15 cellular contexts compared by ENCODE assay signal in the genomic region with DNA sequence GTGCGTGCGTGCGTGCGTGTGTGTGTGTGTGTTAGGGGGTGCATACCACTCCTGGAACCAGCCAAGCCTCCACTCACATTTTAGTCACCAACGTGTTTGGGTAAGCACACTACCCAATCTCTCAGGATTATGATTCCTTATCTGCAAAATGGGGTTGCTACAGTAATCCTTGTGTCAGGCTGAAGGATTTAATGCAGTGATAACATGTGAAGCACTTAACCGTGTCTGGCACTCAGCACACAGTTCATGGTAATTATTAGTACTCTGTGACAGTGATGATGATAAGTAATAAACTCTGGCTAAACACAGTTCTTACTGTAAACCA. TPM values are rescaled to one million over a fixed set of nuclear protein-coding genes. Genes with fewer than 3 reads are reported as not detected.
"Had no signal": no experiment of that assay in that cellular context is flagged by ENCODE, and none has a peak within 500 bp of the region (broad histone marks: within the 10 kb centered on the region; RNA-seq: fewer than 3 reads in every experiment).

No MANE protein-coding gene starts in this region.

- H3K4me1 ChIP-seq: foreskin keratinocyte had no signal

- H3K36me3 Mint-ChIP-seq: activated CD4-positive, alpha-beta memory T cell treated with anti-CD3 and anti-CD28 coated beads for 36 hours; activated naive CD8-positive, alpha-beta T cell treated with anti-CD3 and anti-CD28 coated beads, Interleukin-2, amount 10 ng/mL, durations not matched to agents 7 days and 5 days; natural killer cell had no signal

- H3K27me3 ChIP-seq: esophagus muscularis mucosa, foreskin keratinocyte had no signal

- H3K4me3 Mint-ChIP-seq: activated CD4-positive, alpha-beta memory T cell treated with anti-CD3 and anti-CD28 coated beads for 36 hours; activated T-cell treated with anti-CD3 and anti-CD28 coated beads, Interleukin-2, amount 50 U/mL, for 4 hours; natural killer cell had no signal

- H3K27ac ChIP-seq: foreskin keratinocyte had no signal

- H3K9me3 Mint-ChIP-seq: activated CD4-positive, alpha-beta memory T cell treated with anti-CD3 and anti-CD28 coated beads for 36 hours; activated naive CD8-positive, alpha-beta T cell treated with anti-CD3 and anti-CD28 coated beads, Interleukin-2, amount 10 ng/mL, durations not matched to agents 7 days and 5 days; activated T-cell treated with anti-CD3 and anti-CD28 coated beads, Interleukin-2, amount 50 U/mL, for 4 hours; natural killer cell had no signal

- H3K9me3 ChIP-seq: esophagus muscularis mucosa, mucosa of descending colon, psoas muscle had no signal

- H3K4me3 ChIP-seq: esophagus muscularis mucosa, lung, mucosa of descending colon, psoas muscle had no signal

RNA-seq across cellular contexts. Expression of a gene that starts 57.3 kb away (rescaled TPM):
- total RNA-seq: activated CD4-positive, alpha-beta memory T cell treated with anti-CD3 and anti-CD28 coated beads for 36 hours; activated naive CD8-positive, alpha-beta T cell treated with anti-CD3 and anti-CD28 coated beads, Interleukin-2, amount 10 ng/mL, durations not matched to agents 7 days and 5 days; activated T-cell treated with anti-CD3 and anti-CD28 coated beads, Interleukin-2, amount 50 U/mL, for 4 hours; aorta; bronchial epithelial cell; esophagus muscularis mucosa; foreskin keratinocyte; left colon; mucosa of descending colon; occipital lobe; psoas muscle; sciatic nerve; T-helper 2 cell treated with Interferon-gamma antibody and Interleukin-4, amounts not matched to agents 100 ng/mL and 5 ng/mL, for 36 hours had no signal
- polyA plus RNA-seq: aorta, foreskin keratinocyte, psoas muscle had no signal

RNA-seq across cellular contexts. Expression of a gene that starts 59.5 kb away (rescaled TPM):
- total RNA-seq: activated CD4-positive, alpha-beta memory T cell treated with anti-CD3 and anti-CD28 coated beads for 36 hours; activated naive CD8-positive, alpha-beta T cell treated with anti-CD3 and anti-CD28 coated beads, Interleukin-2, amount 10 ng/mL, durations not matched to agents 7 days and 5 days; activated T-cell treated with anti-CD3 and anti-CD28 coated beads, Interleukin-2, amount 50 U/mL, for 4 hours; aorta; bronchial epithelial cell; esophagus muscularis mucosa; foreskin keratinocyte; left colon; lung; mucosa of descending colon; occipital lobe; psoas muscle; sciatic nerve; T-helper 2 cell treated with Interferon-gamma antibody and Interleukin-4, amounts not matched to agents 100 ng/mL and 5 ng/mL, for 36 hours had no signal
- polyA plus RNA-seq: aorta, foreskin keratinocyte, psoas muscle had no signal
